ENCODE assay signal across 1 cellular context in the genomic region with DNA sequence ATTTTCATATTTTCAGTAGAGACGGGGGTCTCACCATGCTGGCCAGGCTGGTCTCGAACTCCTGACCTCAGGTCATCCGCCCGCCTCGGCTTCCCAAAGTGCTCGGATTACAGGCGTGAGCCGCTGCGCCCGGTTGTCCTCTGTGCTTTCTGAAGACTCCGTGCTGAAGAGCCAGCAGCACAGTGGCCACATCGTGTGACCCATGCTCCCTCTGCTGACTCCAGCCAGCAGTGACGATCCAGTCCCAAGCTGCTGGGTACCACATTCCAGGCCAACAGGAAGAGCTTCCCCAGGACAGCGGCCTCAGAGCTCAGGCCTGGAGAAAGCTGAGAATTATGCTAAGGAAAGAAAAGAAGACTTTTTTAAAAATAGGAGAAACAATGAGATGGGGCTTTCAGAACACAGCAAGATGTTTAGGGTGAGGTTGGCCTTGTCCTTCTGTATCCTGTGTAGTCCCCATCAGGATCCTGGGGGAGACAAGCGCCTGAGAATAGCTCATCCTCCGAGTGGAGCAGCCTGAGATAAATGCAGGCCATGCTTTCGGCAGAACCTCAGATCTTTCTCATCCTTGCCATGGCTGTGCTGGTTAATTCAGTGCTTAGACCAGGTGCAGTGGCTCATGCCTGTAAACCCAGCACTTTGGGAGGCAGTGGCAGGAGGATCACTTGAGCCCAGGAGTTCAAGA.
A peak's percentile ranks its signal among the peaks of the same experiment; 100 is the strongest.
TF ChIP-seq lines count a peak whose summit lies in the region.

No MANE protein-coding gene starts in this region.

TF ChIP-seq in GM12878, 131 proteins besides CTCF, POLR2A, EP300 and RAD21:
- TF ChIP-seq, protein P1, sequence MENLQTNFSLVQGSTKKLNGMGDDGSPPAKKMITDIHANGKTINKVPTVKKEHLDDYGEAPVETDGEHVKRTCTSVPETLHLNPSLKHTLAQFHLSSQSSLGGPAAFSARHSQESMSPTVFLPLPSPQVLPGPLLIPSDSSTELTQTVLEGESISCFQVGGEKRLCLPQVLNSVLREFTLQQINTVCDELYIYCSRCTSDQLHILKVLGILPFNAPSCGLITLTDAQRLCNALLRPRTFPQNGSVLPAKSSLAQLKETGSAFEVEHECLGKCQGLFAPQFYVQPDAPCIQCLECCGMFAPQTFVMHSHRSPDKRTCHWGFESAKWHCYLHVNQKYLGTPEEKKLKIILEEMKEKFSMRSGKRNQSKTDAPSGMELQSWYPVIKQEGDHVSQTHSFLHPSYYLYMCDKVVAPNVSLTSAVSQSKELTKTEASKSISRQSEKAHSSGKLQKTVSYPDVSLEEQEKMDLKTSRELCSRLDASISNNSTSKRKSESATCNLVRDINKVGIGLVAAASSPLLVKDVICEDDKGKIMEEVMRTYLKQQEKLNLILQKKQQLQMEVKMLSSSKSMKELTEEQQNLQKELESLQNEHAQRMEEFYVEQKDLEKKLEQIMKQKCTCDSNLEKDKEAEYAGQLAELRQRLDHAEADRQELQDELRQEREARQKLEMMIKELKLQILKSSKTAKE (IDR thresholded peaks at IDR 0.05; ENCODE audit: low read depth, poor library complexity, severe bottlenecking), result no peak
- no peak for TF ChIP-seq SUZ12 (IDR thresholded peaks at IDR 0.05; ENCODE audit: unreplicated experiment)
- TF ChIP-seq SMC3 (IDR thresholded peaks at IDR 0.05; ENCODE audit: borderline replicate concordance, low read length), result peak; percentile 25; the same call in 1 of the 2 replicates
- no peak for TF ChIP-seq LARP7 (IDR thresholded peaks at IDR 0.05)
- no peak for TF ChIP-seq RAD51 (IDR thresholded peaks at IDR 0.05)
- no peak for TF ChIP-seq SMAD1 (IDR thresholded peaks at IDR 0.05; ENCODE audit: low read depth, partially characterized antibody)
- no peak for TF ChIP-seq ESRRA (IDR thresholded peaks at IDR 0.05; ENCODE audit: low read length)
TF ChIP-seq in GM12878: peak in this region for 1.
